In the genomic region with DNA sequence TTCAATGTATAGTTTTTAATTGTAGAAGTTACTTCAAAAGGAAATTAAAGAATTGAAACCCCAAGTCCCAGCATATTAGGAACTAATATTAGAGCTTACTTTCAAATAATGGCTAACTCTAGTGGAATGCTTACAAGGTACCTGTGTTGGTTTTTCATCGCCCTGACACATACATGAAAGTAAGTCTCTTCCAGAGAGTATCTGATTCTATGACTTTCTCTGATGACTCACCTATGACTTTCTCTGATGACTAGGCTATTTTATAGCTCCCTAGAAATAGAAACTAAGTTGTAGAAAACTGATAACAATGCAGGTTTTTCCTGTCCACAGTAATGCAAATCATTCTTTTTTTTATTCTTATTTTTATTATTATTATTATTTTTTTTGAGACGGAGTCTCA, we compare ENCODE assay signal across 10 cellular contexts. TPM values are rescaled to one million over a fixed set of nuclear protein-coding genes. Genes with fewer than 3 reads are reported as not detected.
DNase-seq lines count a peak whose midpoint lies in the region; ATAC-seq, FAIRE-seq and TF ChIP-seq lines count a peak whose summit lies in the region.
"Had no signal": no experiment of that assay in that cellular context is flagged by ENCODE, and none has a peak within 500 bp of the region (broad histone marks: within the 10 kb centered on the region; RNA-seq: fewer than 3 reads in every experiment).

No MANE protein-coding gene starts in this region.

- BruUV-seq in HCT116 (replicated peaks; lab: Mats Ljungman, UMichigan) = no TSS peak

- CTCF ChIA-PET in HCT116 (lab: Charles Lee) = interaction anchor here (0.7 kb wide), 1 partner anchor 11 kb away, joined by 6 read pairs; no protein-coding TSS in a partner anchor

- DNase-seq in GM12891 (ENCODE audit: insufficient read length, low spot score) (no peak), HCT116 (ENCODE audit: low read depth, low spot score) (peak; percentile 74), MV-4-11 (lab: John Stamatoyannopoulos, UW) (peak; percentile 50), glomerular visceral epithelial cell (ENCODE audit: extremely low spot score) (peak; percentile 55), hypothalamus (lab: John Stamatoyannopoulos, UW) (no peak), NCI-H82 (lab: John Stamatoyannopoulos, UW) (no peak), NCI-H526 treated with DMSO at 0.1 percent for 48 hours (lab: John Stamatoyannopoulos, UW) (no peak), UCSD-AML1 (lab: John Stamatoyannopoulos, UW; ENCODE audit: unreplicated experiment) (no peak)

- TF ChIP-seq RAD21 in HCT116 (IDR thresholded peaks at IDR 0.05; ENCODE audit: low read depth) = peak; percentile 18; the same call in 1 of the 2 replicates

- H3K4me1 ChIP-seq in HCT116 (ENCODE audit: control insufficient read depth in 1 of 2, insufficient read depth in 2 of 2, low read length in 2 of 2) = peaks cover 13 to 44% of the 10 kb centered on the region in 2 experiments

- TF ChIP-seq CTCF in HCT116 (IDR thresholded peaks at IDR 0.05 in 2 of 3, conservative IDR thresholded peaks at IDR 0.05 in 1 of 3; ENCODE audit: borderline replicate concordance in 1 of 3, insufficient read depth in 1 of 3, low read depth in 2 of 3, low read length in 2 of 3) = no peak

- H2AFZ ChIP-seq in HCT116 (ENCODE audit: low read depth, low read length, poor library complexity, severe bottlenecking) = peak overlapping the region; percentile 32

- ATAC-seq in HCT116 = peak; percentile 91

- POLR2A ChIA-PET in HCT116 (lab: Charles Lee) = no interaction called here

- H3K4me2 ChIP-seq in HCT116 (ENCODE audit: low read length) = peak overlapping the region; percentile 64

- no peaks in the 10 kb centered on the region for H3K9me2 ChIP-seq in HCT116 (ENCODE audit: insufficient read depth)

- H3K9me3 ChIP-seq in HCT116 (ENCODE audit: control insufficient read depth in 1 of 2, insufficient read depth in 1 of 2, low read depth in 1 of 2, low read length in 2 of 2) = peaks cover 3 to 7% of the 10 kb centered on the region in 2 experiments; a peak in 3 of 4 replicates
- H3K9me3 ChIP-seq: thoracic aorta had no signal

- no peak for TF ChIP-seq POLR2A in GM12891 (IDR thresholded peaks at IDR 0.05; ENCODE audit: low read depth, low read length)
- TF ChIP-seq POLR2A in HCT116 (IDR thresholded peaks at IDR 0.05; ENCODE audit: borderline replicate concordance, extremely low read depth, insufficient read depth, insufficient read length) = no peak

- H3K36me3 ChIP-seq in HCT116 (ENCODE audit: control insufficient read depth in 1 of 2, insufficient read depth in 2 of 2, low read length in 2 of 2) = peaks cover 0 to 13% of the 10 kb centered on the region in 2 experiments; a peak in 1 of 4 replicates
- H3K36me3 ChIP-seq: thoracic aorta had no signal

- peak overlapping the region; percentile 38 for H3K9ac ChIP-seq in HCT116 (ENCODE audit: low read length)

- H3K79me2 ChIP-seq in HCT116 (ENCODE audit: insufficient read depth, low read length) = no peaks in the 10 kb centered on the region

- intact Hi-C loops in HCT116 (cut with micrococcal nuclease) = no loop called here

- H3K4me3 ChIP-seq in HCT116 (replicated peaks in 1 of 2; ENCODE audit: low read depth in 1 of 2, low read length in 2 of 2) = peak overlapping the region in 1 of 2 experiments; percentile 22; a peak in 2 of 4 replicates
- H3K4me3 ChIP-seq: thoracic aorta had no signal

- no peaks in the 10 kb centered on the region for H3K27me3 ChIP-seq in HCT116 (ENCODE audit: insufficient read depth, low read length)

- H3K27ac ChIP-seq in HCT116 (ENCODE audit: low read depth, low read length) = peak overlapping the region; percentile 72; the same call in 1 of the 2 replicates
- H3K27ac ChIP-seq: thoracic aorta had no signal

- H4K20me1 ChIP-seq in HCT116 (ENCODE audit: insufficient read depth) = no peaks in the 10 kb centered on the region

- FAIRE-seq in GM12891 (lab: Jason Lieb, UNC) = peak; percentile 43

- RAD21 ChIA-PET in HCT116 (lab: Charles Lee; ENCODE audit: low non-redundant PET in 1 of 2, low total read pairs in 2 of 2, uncharacterized antibody in 2 of 2, unreplicated experiment in 2 of 2) = interaction anchor here in 1 of 2 experiments (0.5 kb wide), 1 partner anchor 19 kb away, joined by 5 read pairs; no protein-coding TSS in a partner anchor

TF ChIP-seq in GM12891, 5 proteins besides CTCF, POLR2A, EP300 and RAD21:
- TF ChIP-seq POLR2AphosphoS5 (IDR thresholded peaks at IDR 0.05; ENCODE audit: low read depth, low read length) (no peak), POU2F2 (IDR thresholded peaks at IDR 0.05; ENCODE audit: low read depth, low read length) (no peak), TAF1 (IDR thresholded peaks at IDR 0.05; ENCODE audit: low read depth, low read length) (no peak), PAX5 (IDR thresholded peaks at IDR 0.05; ENCODE audit: insufficient read depth, low read length, severe bottlenecking) (no peak), SPI1 (IDR thresholded peaks at IDR 0.05; ENCODE audit: low read depth, low read length) (no peak)

TF ChIP-seq in HCT116, 20 proteins besides CTCF, POLR2A, EP300 and RAD21:
- TF ChIP-seq, protein P1, sequence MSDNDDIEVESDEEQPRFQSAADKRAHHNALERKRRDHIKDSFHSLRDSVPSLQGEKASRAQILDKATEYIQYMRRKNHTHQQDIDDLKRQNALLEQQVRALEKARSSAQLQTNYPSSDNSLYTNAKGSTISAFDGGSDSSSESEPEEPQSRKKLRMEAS (IDR thresholded peaks at IDR 0.05) = 0 out of 2 replicates have a peak, but pooled peaks have one; percentile 33
- TF ChIP-seq CBX3 (IDR thresholded peaks at IDR 0.05; ENCODE audit: low read depth) (peak; percentile 96), FOSL1 (IDR thresholded peaks at IDR 0.05; ENCODE audit: low read depth) (peak; percentile 99), YY1 (IDR thresholded peaks at IDR 0.05; ENCODE audit: extremely low read depth, insufficient replicate concordance, low read depth, low read length) (peak; percentile 22), CEBPB (IDR thresholded peaks at IDR 0.05; ENCODE audit: low read depth) (peak; percentile 74), POLR2AphosphoS5 (IDR thresholded peaks at IDR 0.05; ENCODE audit: low read depth, low read length) (peak; percentile 51; the same call in 1 of the 2 replicates), SRF (IDR thresholded peaks at IDR 0.05; ENCODE audit: low read depth) (peak; percentile 79; the same call in 1 of the 2 replicates), TCF7L2 (IDR thresholded peaks at IDR 0.05; ENCODE audit: borderline replicate concordance, extremely low read depth, insufficient read depth, insufficient read length) (peak; percentile 27), EGR1 (IDR thresholded peaks at IDR 0.05; ENCODE audit: low read depth) (no peak), ZFX (IDR thresholded peaks at IDR 0.05) (no peak), JUND (IDR thresholded peaks at IDR 0.05) (peak; percentile 97), SP1 (IDR thresholded peaks at IDR 0.05; ENCODE audit: low read depth) (peak; percentile 90), ZNF274 (IDR thresholded peaks at IDR 0.05; ENCODE audit: low read depth, low read length) (no peak), SIN3A (IDR thresholded peaks at IDR 0.05; ENCODE audit: low read depth) (peak; percentile 78), EZH2 (IDR thresholded peaks at IDR 0.05) (no peak)
- TF ChIP-seq, protein P2, sequence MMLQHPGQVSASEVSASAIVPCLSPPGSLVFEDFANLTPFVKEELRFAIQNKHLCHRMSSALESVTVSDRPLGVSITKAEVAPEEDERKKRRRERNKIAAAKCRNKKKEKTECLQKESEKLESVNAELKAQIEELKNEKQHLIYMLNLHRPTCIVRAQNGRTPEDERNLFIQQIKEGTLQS (IDR thresholded peaks at IDR 0.05) = 0 out of 2 replicates have a peak, but pooled peaks have one; percentile 42
- TF ChIP-seq, protein P3, sequence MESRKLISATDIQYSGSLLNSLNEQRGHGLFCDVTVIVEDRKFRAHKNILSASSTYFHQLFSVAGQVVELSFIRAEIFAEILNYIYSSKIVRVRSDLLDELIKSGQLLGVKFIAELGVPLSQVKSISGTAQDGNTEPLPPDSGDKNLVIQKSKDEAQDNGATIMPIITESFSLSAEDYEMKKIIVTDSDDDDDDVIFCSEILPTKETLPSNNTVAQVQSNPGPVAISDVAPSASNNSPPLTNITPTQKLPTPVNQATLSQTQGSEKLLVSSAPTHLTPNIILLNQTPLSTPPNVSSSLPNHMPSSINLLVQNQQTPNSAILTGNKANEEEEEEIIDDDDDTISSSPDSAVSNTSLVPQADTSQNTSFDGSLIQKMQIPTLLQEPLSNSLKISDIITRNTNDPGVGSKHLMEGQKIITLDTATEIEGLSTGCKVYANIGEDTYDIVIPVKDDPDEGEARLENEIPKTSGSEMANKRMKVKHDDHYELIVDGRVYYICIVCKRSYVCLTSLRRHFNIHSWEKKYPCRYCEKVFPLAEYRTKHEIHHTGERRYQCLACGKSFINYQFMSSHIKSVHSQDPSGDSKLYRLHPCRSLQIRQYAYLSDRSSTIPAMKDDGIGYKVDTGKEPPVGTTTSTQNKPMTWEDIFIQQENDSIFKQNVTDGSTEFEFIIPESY (IDR thresholded peaks at IDR 0.05; ENCODE audit: extremely low read depth, insufficient replicate concordance, low read length) = no peak

RNA-seq across cellular contexts. Expression of a gene that starts 33.6 kb away (rescaled TPM):
- polyA plus RNA-seq in GM12891 (2012; ENCODE audit: low read depth, missing spikeins) = 14.5 TPM
- total RNA-seq in HCT116 (2021; ENCODE audit: unreplicated experiment) = 0.61 TPM
- 0.39 and 1.0 TPM in 2 replicates for polyA plus RNA-seq in HCT116 (2012)
- total RNA-seq: thoracic aorta had no signal
- polyA plus RNA-seq: IgD-negative memory B cell had no signal

Comparison
In these comparisons a context has a peak if more than half of its experiments do, and no peak if none do; other contexts are left out.
1. DNase-seq: peak in HCT116 (single experiment), MV-4-11 (single experiment) and glomerular visceral epithelial cell (single experiment); none in GM12891 (single experiment), hypothalamus (0 of 51), NCI-H82 (single experiment), NCI-H526 treated with DMSO at 0.1 percent for 48 hours (single experiment) and UCSD-AML1 (single experiment).